28 cellular contexts compared by ENCODE assay signal in genomic region chr7:30395676-30396075, GRCh38.
"Had no signal": no experiment of that assay in that cellular context is flagged by ENCODE, and none has a peak within 500 bp of the region (broad histone marks: within the 10 kb centered on the region; RNA-seq: fewer than 3 reads in every experiment).

No MANE protein-coding gene starts in this region.

- H3K4me1 Mint-ChIP-seq: immature natural killer cell, natural killer cell, nephron progenitor cell had no signal

- H3K27ac Mint-ChIP-seq: mesothelial cell of epicardium; natural killer cell; nephron progenitor cell; neural progenitor cell; progenitor cell of endocrine pancreas; stimulated activated naive B cell treated with anti-CD40 and anti-IgM and Interleukin-4, amounts not matched to agents 10 μg/mL and 1 μg/mL and 100 μg/mL, for 72 hours had no signal

- H3K9me3 ChIP-seq: left ventricle myocardium inferior, neutrophil, right atrium auricular region, right lobe of liver, stomach, testis, thyroid gland, transverse colon, upper lobe of left lung, vagina had no signal

- H3K36me3 Mint-ChIP-seq: mesothelial cell of epicardium, naive B cell, natural killer cell, neural progenitor cell had no signal

- ATAC-seq: left colon; natural killer cell; right lobe of liver; stimulated activated naive B cell treated with anti-CD40 and anti-IgM and Interleukin-4, amounts not matched to agents 10 μg/mL and 1 μg/mL and 100 μg/mL, for 72 hours; stimulated activated naive CD8-positive, alpha-beta T cell treated with anti-CD3 and anti-CD28 coated beads, Interleukin-15, Interleukin-2, amounts not matched to agents 100 U/mL and 50 U/mL, for 24 hours had no signal

- DNase-seq: immature natural killer cell; kidney; left colon; left ventricle myocardium inferior; naive B cell; natural killer cell; nephron progenitor cell; occipital lobe; right lobe of liver; stimulated activated CD4-positive, alpha-beta T cell treated with anti-CD3 and anti-CD28 coated beads, Interleukin-12 subunit alpha, Interleukin-12 subunit beta, amount 100 ng/mL, for 4 hours; stimulated activated CD4-positive, alpha-beta T cell treated with anti-CD3 and anti-CD28 coated beads, Interleukin-15, amount 100 ng/mL, for 24 hours; stimulated activated CD4-positive, alpha-beta T cell treated with anti-CD3 and anti-CD28 coated beads, Interleukin-2, amount 100 ng/mL, for 24 hours; stimulated activated CD4-positive, alpha-beta T cell treated with anti-CD3 and anti-CD28 coated beads, Interleukin-4, amount 100 ng/mL, for 1 hour; stimulated activated naive B cell treated with anti-CD40 and anti-IgM and Interleukin-4, amounts not matched to agents 10 μg/mL and 1 μg/mL and 100 μg/mL, for 72 hours; stimulated activated naive CD8-positive, alpha-beta T cell treated with anti-CD3 and anti-CD28 coated beads, Interleukin-15, Interleukin-2, amounts not matched to agents 100 U/mL and 50 U/mL, for 24 hours; stomach; testis; thyroid gland; transverse colon; upper lobe of left lung had no signal

- H3K27me3 Mint-ChIP-seq: naive B cell; progenitor cell of endocrine pancreas; stimulated activated naive B cell treated with anti-CD40 and anti-IgM and Interleukin-4, amounts not matched to agents 10 μg/mL and 1 μg/mL and 100 μg/mL, for 72 hours had no signal

- H3K27me3 ChIP-seq: neural progenitor cell, neutrophil, right atrium auricular region, right lobe of liver, stomach, testis, thyroid gland, transverse colon, upper lobe of left lung, vagina had no signal

- H3K4me2 ChIP-seq: neural progenitor cell had no signal

- H2AFZ ChIP-seq: neural progenitor cell had no signal

- H3K4me1 ChIP-seq: left ventricle myocardium inferior, neural progenitor cell, right atrium auricular region, right lobe of liver, stomach, testis, transverse colon, upper lobe of left lung, vagina had no signal

- H3K9me3 Mint-ChIP-seq: immature natural killer cell; mesothelial cell of epicardium; natural killer cell; nephron progenitor cell; neural progenitor cell; stimulated activated naive B cell treated with anti-CD40 and anti-IgM and Interleukin-4, amounts not matched to agents 10 μg/mL and 1 μg/mL and 100 μg/mL, for 72 hours had no signal

- H3K27ac ChIP-seq: left ventricle myocardium inferior, neural progenitor cell, neutrophil, right atrium auricular region, right lobe of liver, stomach, testis, transverse colon, upper lobe of left lung, vagina had no signal

- H3K9ac ChIP-seq: neural progenitor cell had no signal

- FAIRE-seq: islet of Langerhans, kidney had no signal

- H3K4me3 ChIP-seq: left ventricle myocardium inferior, lung, neural progenitor cell, right atrium auricular region, right lobe of liver, stomach, testis, thyroid gland, transverse colon, upper lobe of left lung, vagina had no signal

- H3K4me3 Mint-ChIP-seq: immature natural killer cell; mesothelial cell of epicardium; naive B cell; natural killer cell; nephron progenitor cell; neural progenitor cell; stimulated activated naive B cell treated with anti-CD40 and anti-IgM and Interleukin-4, amounts not matched to agents 10 μg/mL and 1 μg/mL and 100 μg/mL, for 72 hours had no signal

- H3K36me3 ChIP-seq: left ventricle myocardium inferior, neural progenitor cell, neutrophil, right atrium auricular region, right lobe of liver, stomach, thyroid gland, transverse colon, upper lobe of left lung, vagina had no signal
